Comparison of ENCODE assay signal across 20 cellular contexts in the genomic region with DNA sequence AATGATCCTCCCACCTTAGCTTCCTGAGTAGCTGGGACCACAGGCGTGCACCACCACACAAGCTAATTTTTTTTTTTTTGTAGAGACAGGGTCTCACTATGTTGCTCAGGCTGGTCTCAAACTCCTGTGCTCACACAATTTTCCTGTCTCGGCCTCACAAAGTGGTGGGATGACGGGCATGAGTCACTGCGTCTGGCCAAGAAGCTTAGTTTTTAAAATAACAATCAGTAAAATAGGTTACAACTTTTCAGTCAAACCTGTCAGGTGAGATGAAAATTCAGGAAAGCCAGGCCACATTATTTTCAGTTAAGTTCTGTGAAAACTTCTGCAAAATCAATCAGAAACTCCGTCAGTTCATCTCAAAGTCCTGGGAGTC. TPM values are rescaled to one million over a fixed set of nuclear protein-coding genes. Genes with fewer than 3 reads are reported as not detected.
A peak's percentile ranks its signal among the peaks of the same experiment; 100 is the strongest.
DNase-seq lines count a peak whose midpoint lies in the region; ATAC-seq and TF ChIP-seq lines count a peak whose summit lies in the region.
"Had no signal": no experiment of that assay in that cellular context is flagged by ENCODE, and none has a peak within 500 bp of the region (broad histone marks: within the 10 kb centered on the region; RNA-seq: fewer than 3 reads in every experiment).

No MANE protein-coding gene starts in this region.

- intact Hi-C loops in lower lobe of right lung (cut with DNase I) (no loop called here), sciatic nerve (cut with DNase I) (no loop called here)

- H3K4me1 ChIP-seq in lower lobe of right lung (peaks cover 10% of the 10 kb centered on the region), smooth muscle cell (ENCODE audit: low read depth) (peaks cover 9% of the 10 kb centered on the region)

- H3K4me2 ChIP-seq in smooth muscle cell = peak overlapping the region; percentile 68
- H3K4me2 ChIP-seq: SK-N-SH had no signal

- H3K27me3 ChIP-seq in lower lobe of right lung (ENCODE audit: low read depth) (no peaks in the 10 kb centered on the region), smooth muscle cell (ENCODE audit: low read depth) (no peaks in the 10 kb centered on the region)
- H3K27me3 ChIP-seq: gastrocnemius medialis had no signal

- peak overlapping the region; percentile 83 for H3K27ac ChIP-seq in lower lobe of right lung
- peak overlapping the region; percentile 92 for H3K27ac ChIP-seq in smooth muscle cell (ENCODE audit: low read depth)
- H3K27ac ChIP-seq: gastrocnemius medialis had no signal

- H3K36me3 ChIP-seq in lower lobe of right lung = no peaks in the 10 kb centered on the region
- H3K36me3 ChIP-seq in smooth muscle cell (ENCODE audit: low read depth) = no peaks in the 10 kb centered on the region
- H3K36me3 ChIP-seq: gastrocnemius medialis had no signal

- peaks cover 6% of the 10 kb centered on the region for H3F3A ChIP-seq in smooth muscle cell (ENCODE audit: low read depth)

- H3K79me2 ChIP-seq in smooth muscle cell (ENCODE audit: low read depth) = no peaks in the 10 kb centered on the region

- no peaks in the 10 kb centered on the region for H4K20me1 ChIP-seq in smooth muscle cell (ENCODE audit: low read depth)

- H3K9me3 ChIP-seq in lower lobe of right lung (no peaks in the 10 kb centered on the region), smooth muscle cell (replicated peaks; ENCODE audit: low read depth) (no peaks in the 10 kb centered on the region)
- H3K9me3 ChIP-seq: gastrocnemius medialis, SK-N-SH had no signal

- DNase-seq in HPDE6-E6E7 (ENCODE audit: extremely low spot score) (peak; percentile 35), choroid plexus epithelial cell (ENCODE audit: low read depth) (peak; percentile 13), lower lobe of right lung (no peak), smooth muscle cell (lab: John Stamatoyannopoulos, UW; ENCODE audit: unreplicated experiment) (no peak), DMS114 treated with DMSO at 0.1 percent for 48 hours (lab: John Stamatoyannopoulos, UW; ENCODE audit: unreplicated experiment) (no peak), sciatic nerve (ENCODE audit: low spot score) (no peak), NCI-H1105 treated with DMSO at 0.1 percent for 48 hours (lab: John Stamatoyannopoulos, UW) (no peak)
- DNase-seq: activated CD8-positive, alpha-beta T cell treated with anti-CD3 and anti-CD28 coated beads for 36 hours; activated T-cell treated with anti-CD3 and anti-CD28 coated beads, Interleukin-2, amount 50 U/mL, for 4 hours; DND-41; NCI-H2029; NCI-H446 treated with DMSO at 0.1 percent for 48 hours; NK-92 treated with Interleukin-12 subunit alpha and Interleukin-12 subunit beta, amount 100 ng/mL, for 24 hours; RPMI8226; stimulated activated naive CD8-positive, alpha-beta T cell treated with anti-CD3 and anti-CD28 coated beads, Interleukin-15, amount 100 ng/mL, for 72 hours; T-helper 9 cell had no signal

- peak overlapping the region; percentile 45 for H3K9ac ChIP-seq in smooth muscle cell (ENCODE audit: low read depth)
- H3K9ac ChIP-seq: SK-N-SH had no signal

- WGBS in smooth muscle cell (ENCODE audit: low lambda C conversion rate) = 35% methylated on average over 5 of the region's 5 CpGs

- no peak overlapping the region for H2AFZ ChIP-seq in smooth muscle cell (ENCODE audit: low read depth)

- ATAC-seq in lower lobe of right lung = no peak
- ATAC-seq in GM21737 (IDR thresholded peaks at IDR 0.05; ENCODE audit: unreplicated experiment) = no peak
- ATAC-seq in sciatic nerve = no peak
- ATAC-seq: activated CD8-positive, alpha-beta T cell treated with anti-CD3 and anti-CD28 coated beads for 36 hours; activated T-cell treated with anti-CD3 and anti-CD28 coated beads, Interleukin-2, amount 50 U/mL, for 4 hours; stimulated activated naive CD8-positive, alpha-beta T cell treated with anti-CD3 and anti-CD28 coated beads, Interleukin-15, amount 100 ng/mL, for 72 hours had no signal

- H3K4me3 ChIP-seq in choroid plexus epithelial cell (ENCODE audit: low read depth, low read length) = no peak overlapping the region
- no peak overlapping the region for H3K4me3 ChIP-seq in lower lobe of right lung
- no peak overlapping the region for H3K4me3 ChIP-seq in smooth muscle cell
- H3K4me3 ChIP-seq: gastrocnemius medialis, K562 had no signal

- TF ChIP-seq CTCF in choroid plexus epithelial cell (conservative IDR thresholded peaks at IDR 0.05; ENCODE audit: low read depth, low read length) (no peak), lower lobe of right lung (IDR thresholded peaks at IDR 0.05) (no peak), smooth muscle cell (IDR thresholded peaks at IDR 0.05; ENCODE audit: borderline replicate concordance, insufficient read depth, poor library complexity, severe bottlenecking) (no peak)

RNA-seq across cellular contexts. Expression of a gene that starts 55.4 kb away (rescaled TPM):
- total RNA-seq in lower lobe of right lung = 5.0 TPM
- 0.81 and 4.1 TPM in 2 replicates for total RNA-seq in smooth muscle cell
- polyA plus RNA-seq in smooth muscle cell = 8.0 and 9.6 TPM in 2 replicates
- 6.1 TPM for total RNA-seq in sciatic nerve

Comparison
In these comparisons a context has a peak if more than half of its experiments do, and no peak if none do; other contexts are left out.
1. DNase-seq: peak in HPDE6-E6E7 (single experiment) and choroid plexus epithelial cell (single experiment); none in lower lobe of right lung (single experiment), smooth muscle cell (single experiment), DMS114 treated with DMSO at 0.1 percent for 48 hours (single experiment), sciatic nerve (single experiment) and NCI-H1105 treated with DMSO at 0.1 percent for 48 hours (single experiment).